ENCODE assay signal across 1 cellular context in the genomic region with DNA sequence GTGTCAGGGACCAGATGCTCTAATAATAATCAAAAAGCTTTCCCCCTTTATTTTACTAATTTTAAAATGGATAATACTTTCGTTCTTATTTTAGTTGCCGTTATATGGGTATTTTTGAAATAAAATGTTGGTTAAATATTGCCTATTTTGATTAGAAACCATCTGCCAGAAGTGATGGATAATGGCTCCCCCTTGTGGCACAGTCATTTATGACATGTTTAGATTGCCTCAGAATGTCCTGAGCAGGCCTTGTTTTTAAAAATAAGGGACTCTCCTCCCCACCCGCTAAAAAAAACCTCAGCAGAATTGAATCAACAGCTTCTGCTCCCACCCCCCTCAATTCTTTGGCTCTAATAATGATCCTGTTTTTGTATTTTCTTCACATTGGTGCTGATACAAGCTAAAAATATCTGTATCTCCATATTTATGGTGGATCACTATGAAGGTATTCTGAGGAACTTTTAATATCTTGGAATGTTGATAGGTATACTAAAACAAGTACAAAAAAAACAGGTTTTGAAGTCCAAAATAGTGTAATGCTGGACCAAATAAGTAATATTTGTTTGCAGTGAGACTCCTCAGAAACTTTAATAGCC.
TF ChIP-seq lines count a peak whose summit lies in the region.

No MANE protein-coding gene starts in this region.

TF ChIP-seq in H1, 55 proteins besides CTCF, POLR2A, EP300 and RAD21:
- TF ChIP-seq FOSL1 (IDR thresholded peaks at IDR 0.05; ENCODE audit: insufficient read depth, low read depth, low read length) (no peak), BACH1 (IDR thresholded peaks at IDR 0.05; ENCODE audit: low read length) (no peak), SAP30 (IDR thresholded peaks at IDR 0.05; ENCODE audit: insufficient read depth, insufficient replicate concordance, low read length) (no peak), CREB1 (IDR thresholded peaks at IDR 0.05) (no peak), CHD7 (IDR thresholded peaks at IDR 0.05; ENCODE audit: insufficient replicate concordance, low read length) (no peak), ATF2 (IDR thresholded peaks at IDR 0.05; ENCODE audit: low read length) (no peak), EZH2 (IDR thresholded peaks at IDR 0.05; ENCODE audit: low read depth, low read length, severe bottlenecking) (no peak), EGR1 (IDR thresholded peaks at IDR 0.05; ENCODE audit: borderline replicate concordance, low read depth, low read length) (no peak)
